In genomic region chr2:175153-175786, GRCh38 we compare ENCODE assay signal across 14 cellular contexts.
DNase-seq lines count a peak whose midpoint lies in the region; ATAC-seq and TF ChIP-seq lines count a peak whose summit lies in the region.
"Had no signal": no experiment of that assay in that cellular context is flagged by ENCODE, and none has a peak within 500 bp of the region (broad histone marks: within the 10 kb centered on the region; RNA-seq: fewer than 3 reads in every experiment).

No MANE protein-coding gene starts in this region.

- H3K27ac ChIP-seq in mammary epithelial cell (ENCODE audit: insufficient read depth, low read depth, low read length) (no peak overlapping the region), muscle layer of colon (ENCODE audit: low read depth, low read length) (peak overlapping the region; percentile 52), uterus (peak overlapping the region; percentile 45 to 63), ovary (peak overlapping the region in 1 of 2 donors; percentile 41)

- no peaks in the 10 kb centered on the region for H4K20me1 ChIP-seq in mammary epithelial cell (ENCODE audit: insufficient read depth, low read length)

- peak overlapping the region; percentile 50 for H3K4me3 Mint-ChIP-seq in MCF 10A (ENCODE audit: unreplicated experiment)
- peak overlapping the region; percentile 79 for H3K4me3 Mint-ChIP-seq in activated naive CD8-positive, alpha-beta T cell

- in situ Hi-C loops in mammary epithelial cell (cut with MboI; ENCODE audit: low sequenced_read_pairs in 2 of 2) = no loop called here

- no peaks in the 10 kb centered on the region for H3K79me2 ChIP-seq in mammary epithelial cell (ENCODE audit: insufficient read depth, low read length)

- H3K9me3 Mint-ChIP-seq in MCF 10A (ENCODE audit: unreplicated experiment) = no peaks in the 10 kb centered on the region
- H3K9me3 Mint-ChIP-seq in activated naive CD8-positive, alpha-beta T cell (ENCODE audit: low read depth) = no peaks in the 10 kb centered on the region

- H3K4me2 ChIP-seq in mammary epithelial cell (ENCODE audit: insufficient read depth, low read depth, low read length) = no peak overlapping the region

- H3K4me3 ChIP-seq in mammary epithelial cell (replicated peaks in 1 of 3; ENCODE audit: insufficient read depth in 1 of 3, low read depth in 2 of 3, low read length in 3 of 3) = no peak overlapping the region
- peak overlapping the region in 1 of 2 donors; percentile 36 for H3K4me3 ChIP-seq in muscle layer of colon (ENCODE audit: low read depth in 1 of 2, low read length in 2 of 2)
- H3K4me3 ChIP-seq in uterus = peak overlapping the region in 1 of 2 donors; percentile 5
- H3K4me3 ChIP-seq in ovary = no peak overlapping the region

- intact Hi-C loops in MCF 10A (cut with micrococcal nuclease) (no loop called here), mammary epithelial cell (cut with micrococcal nuclease) (no loop called here), uterus (cut with DNase I; ENCODE audit: low total_unique reads) (no loop called here), ovary (cut with DNase I) (no loop called here)

- BruUV-seq in MCF 10A (replicated peaks; lab: Mats Ljungman, UMichigan) = no TSS peak
- BruUV-seq in mammary epithelial cell (replicated peaks; lab: Mats Ljungman, UMichigan) = no TSS peak

- peaks cover 31% of the 10 kb centered on the region for H3K4me1 Mint-ChIP-seq in MCF 10A (ENCODE audit: insufficient read depth, unreplicated experiment)
- H3K4me1 Mint-ChIP-seq in activated naive CD8-positive, alpha-beta T cell (ENCODE audit: low read depth) = peaks cover 35% of the 10 kb centered on the region

- H3K9me3 ChIP-seq in mammary epithelial cell (replicated peaks; ENCODE audit: insufficient read depth, low read length) (no peaks in the 10 kb centered on the region), muscle layer of colon (ENCODE audit: low read length) (no peaks in the 10 kb centered on the region), uterus (no peaks in the 10 kb centered on the region), ovary (no peaks in the 10 kb centered on the region)

- H3K36me3 Mint-ChIP-seq in MCF 10A (ENCODE audit: insufficient read depth, unreplicated experiment) = peaks cover 5% of the 10 kb centered on the region
- H3K36me3 Mint-ChIP-seq in activated naive CD8-positive, alpha-beta T cell = no peaks in the 10 kb centered on the region

- TF ChIP-seq POLR2A in uterus (IDR thresholded peaks at IDR 0.05) (no peak), ovary (IDR thresholded peaks at IDR 0.05) (no peak)

- no peak overlapping the region for H3K9ac ChIP-seq in mammary epithelial cell (ENCODE audit: insufficient read depth, low read length)
- H3K9ac ChIP-seq in muscle layer of colon (ENCODE audit: low read length) = no peak overlapping the region

- peaks cover 27% of the 10 kb centered on the region for H3K4me1 ChIP-seq in mammary epithelial cell (ENCODE audit: insufficient read depth, low read length)
- H3K4me1 ChIP-seq in muscle layer of colon (ENCODE audit: insufficient read depth, low read length) = peaks cover 19% of the 10 kb centered on the region
- H3K4me1 ChIP-seq in uterus = peaks cover 0 to 5% of the 10 kb centered on the region in 2 donors
- peaks cover 15% of the 10 kb centered on the region for H3K4me1 ChIP-seq in ovary (ENCODE audit: insufficient read depth)

- dilution Hi-C loops in mammary epithelial cell (cut with HindIII; ENCODE audit: low sequenced_read_pairs) = no loop called here

- no peaks in the 10 kb centered on the region for H3K36me3 ChIP-seq in mammary epithelial cell (ENCODE audit: insufficient read depth, low read length)
- H3K36me3 ChIP-seq in muscle layer of colon (ENCODE audit: insufficient read depth, low read length) = no peaks in the 10 kb centered on the region
- no peaks in the 10 kb centered on the region for H3K36me3 ChIP-seq in uterus
- H3K36me3 ChIP-seq in ovary = no peaks in the 10 kb centered on the region

- H3K27me3 ChIP-seq in mammary epithelial cell (ENCODE audit: insufficient read depth, low read length) (no peaks in the 10 kb centered on the region), muscle layer of colon (ENCODE audit: control insufficient read depth in 1 of 2, insufficient read depth in 2 of 2, low read length in 2 of 2) (no peaks in the 10 kb centered on the region), uterus (no peaks in the 10 kb centered on the region), ovary (no peaks in the 10 kb centered on the region)

- CTCF ChIA-PET in MCF 10A (lab: Yijun Ruan, JAX) (interaction anchor here (0.7 to 1.1 kb wide), 7 partner anchors 9 to 158 kb away, joined by 3 to 5 read pairs (median 3); no protein-coding TSS in a partner anchor), mammary epithelial cell (lab: Charles Lee; ENCODE audit: low non-redundant PET) (interaction anchor here (0.7 kb wide), 1 partner anchor 166 kb away, joined by 10 read pairs; no protein-coding TSS in a partner anchor)

- POLR2A ChIA-PET in MCF 10A (lab: Yijun Ruan, JAX) = interaction anchor here (0.8 to 2.0 kb wide), 5 partner anchors 9 to 130 kb away, joined by 3 to 9 read pairs (median 3); no protein-coding TSS in a partner anchor

- TF ChIP-seq CTCF in MCF 10A (IDR thresholded peaks at IDR 0.05; ENCODE audit: unreplicated experiment) (no peak), mammary epithelial cell (conservative IDR thresholded peaks at IDR 0.05 in 1 of 2, IDR thresholded peaks at IDR 0.05 in 1 of 2; ENCODE audit: extremely low read depth in 1 of 2, insufficient read depth in 1 of 2, low read depth in 1 of 2, low read length in 2 of 2) (no peak), uterus (IDR thresholded peaks at IDR 0.05) (no peak), ovary (IDR thresholded peaks at IDR 0.05) (no peak)

- DNase-seq in MCF 10A (ENCODE audit: unreplicated experiment) (no peak), mammary epithelial cell (no peak), uterus (peak in 1 of 2 donors; percentile 66), ovary (no peak)
- DNase-seq: cerebellar nuclear complex, DND-41, midbrain, NCI-H69, OCI-M1, right cardiac atrium had no signal

- TF ChIP-seq EP300 in ovary (IDR thresholded peaks at IDR 0.05) = no peak

- 88% methylated on average over 7 of the region's 8 CpGs for WGBS in mammary epithelial cell (ENCODE audit: low coverage, missing lambda C conversion rate)
- WGBS in ovary, 3 donors = 4 to 14% (median 6%) methylated on average over 8 of the region's 8 CpGs

- ATAC-seq in GM21423 (IDR thresholded peaks at IDR 0.05; ENCODE audit: unreplicated experiment) (no peak), HG02623 (IDR thresholded peaks at IDR 0.05; ENCODE audit: unreplicated experiment) (no peak)
- ATAC-seq: right cardiac atrium had no signal

- no peak overlapping the region for H2AFZ ChIP-seq in mammary epithelial cell (ENCODE audit: low read depth, low read length)

- peak overlapping the region; percentile 37 for H3K27ac Mint-ChIP-seq in MCF 10A (ENCODE audit: low read depth, unreplicated experiment)
- H3K27ac Mint-ChIP-seq in activated naive CD8-positive, alpha-beta T cell = peak overlapping the region; percentile 61

- no peaks in the 10 kb centered on the region for H3K27me3 Mint-ChIP-seq in MCF 10A (ENCODE audit: insufficient read depth, unreplicated experiment)
- H3K27me3 Mint-ChIP-seq in activated naive CD8-positive, alpha-beta T cell = no peaks in the 10 kb centered on the region
